ENCODE assay signal across 2 cellular contexts in genomic region chr10:97138174-97138573, GRCh38.
TF ChIP-seq lines count a peak whose summit lies in the region.

No MANE protein-coding gene starts in this region.

TF ChIP-seq in SK-N-SH, 30 proteins besides CTCF, POLR2A, EP300 and RAD21:
- TF ChIP-seq NRF1 (IDR thresholded peaks at IDR 0.05; ENCODE audit: low read depth, low read length): no peak
- no peak for TF ChIP-seq EZH2phosphoT487 (IDR thresholded peaks at IDR 0.05; ENCODE audit: borderline replicate concordance, low read depth)
- no peak for TF ChIP-seq TCF12 (IDR thresholded peaks at IDR 0.05)
- TF ChIP-seq ZBTB33 (IDR thresholded peaks at IDR 0.05; ENCODE audit: borderline replicate concordance, low read depth): no peak
- no peak for TF ChIP-seq PBX3 (IDR thresholded peaks at IDR 0.05)
- no peak for TF ChIP-seq FOSL2 (IDR thresholded peaks at IDR 0.05; ENCODE audit: borderline replicate concordance, low read depth)
- no peak for TF ChIP-seq SMC3 (IDR thresholded peaks at IDR 0.05; ENCODE audit: low read depth, low read length)
- TF ChIP-seq USF2 (IDR thresholded peaks at IDR 0.05; ENCODE audit: borderline replicate concordance, low read depth, low read length): no peak
- no peak for TF ChIP-seq NFIC (IDR thresholded peaks at IDR 0.05; ENCODE audit: borderline replicate concordance)
- no peak for TF ChIP-seq RFX5 (IDR thresholded peaks at IDR 0.05; ENCODE audit: low read length)
- TF ChIP-seq MAX (IDR thresholded peaks at IDR 0.05; ENCODE audit: low read depth): no peak
- no peak for TF ChIP-seq MXI1 (IDR thresholded peaks at IDR 0.05; ENCODE audit: low read depth, low read length)
- TF ChIP-seq RXRA (IDR thresholded peaks at IDR 0.05; ENCODE audit: borderline replicate concordance, low read depth): no peak
- TF ChIP-seq YY1 (IDR thresholded peaks at IDR 0.05; ENCODE audit: low read depth): no peak
- TF ChIP-seq MEF2A (IDR thresholded peaks at IDR 0.05; ENCODE audit: borderline replicate concordance, low read depth): no peak
- no peak for TF ChIP-seq USF1 (IDR thresholded peaks at IDR 0.05; ENCODE audit: borderline replicate concordance, low read depth)

TF ChIP-seq in SK-N-SH treated with all-trans-retinoic acid at 6 μM for 48 hours, 23 proteins besides CTCF, POLR2A, EP300 and RAD21 (continued from another document):
- TF ChIP-seq POU6F1 (CRISPR knock-in tag; IDR thresholded peaks at IDR 0.05; ENCODE audit: borderline replicate concordance, low read depth) (no peak), ARNTL (CRISPR knock-in tag; IDR thresholded peaks at IDR 0.05; ENCODE audit: borderline replicate concordance, low read depth) (no peak), ISL1 (CRISPR knock-in tag; IDR thresholded peaks at IDR 0.05) (no peak), PATZ1 (CRISPR knock-in tag; IDR thresholded peaks at IDR 0.05; ENCODE audit: borderline replicate concordance) (no peak)
